ENCODE assay signal across 9 cellular contexts in genomic region chr4:106898621-106899230, GRCh38.
DNase-seq lines count a peak whose midpoint lies in the region; ATAC-seq and TF ChIP-seq lines count a peak whose summit lies in the region.
"Had no signal": no experiment of that assay in that cellular context is flagged by ENCODE, and none has a peak within 500 bp of the region (broad histone marks: within the 10 kb centered on the region; RNA-seq: fewer than 3 reads in every experiment).

No MANE protein-coding gene starts in this region.

- peak; percentile 88 for TF ChIP-seq CTCF in epithelial cell of proximal tubule (conservative IDR thresholded peaks at IDR 0.05; ENCODE audit: low read depth, low read length)

- ATAC-seq in GM19043 (IDR thresholded peaks at IDR 0.05; ENCODE audit: low read depth, unreplicated experiment) (peak; percentile 93), HG03442 (IDR thresholded peaks at IDR 0.05; ENCODE audit: unreplicated experiment) (peak; percentile 80)

- H4K8ac ChIP-seq in trophoblast cell (ENCODE audit: low read depth, low read length): no peak overlapping the region

- no peak overlapping the region for H2AK5ac ChIP-seq in trophoblast cell (ENCODE audit: low read length)

- H3K9ac ChIP-seq in trophoblast cell (ENCODE audit: low read length): no peak overlapping the region
- H3K9ac ChIP-seq: BLaER1 treated with 17β-estradiol and CSF1 and Interleukin-3, amounts not matched to agents 10 nM and 100 nM had no signal

- no peak overlapping the region for H2BK5ac ChIP-seq in trophoblast cell (ENCODE audit: low read depth, low read length, poor library complexity)

- H2BK120ac ChIP-seq in trophoblast cell (ENCODE audit: insufficient read depth, low read length, poor library complexity): no peak overlapping the region

- H3K14ac ChIP-seq in trophoblast cell (ENCODE audit: low read length): no peak overlapping the region

- H4K91ac ChIP-seq in trophoblast cell (ENCODE audit: low read depth, low read length): no peak overlapping the region

- H4K12ac ChIP-seq in trophoblast cell (ENCODE audit: low read depth, low read length): no peak overlapping the region

- no peak overlapping the region for H3K4ac ChIP-seq in trophoblast cell (ENCODE audit: low read depth, low read length)

- H3K79me2 ChIP-seq in trophoblast cell (ENCODE audit: control insufficient read depth, insufficient read depth, low read length, poor library complexity): no peaks in the 10 kb centered on the region

- H2AFZ ChIP-seq in trophoblast cell (ENCODE audit: insufficient read depth, low read length, poor library complexity): no peak overlapping the region

- H3K27ac ChIP-seq in trophoblast cell (ENCODE audit: low read depth, low read length): no peak overlapping the region
- no peak overlapping the region for H3K27ac ChIP-seq in effector memory CD4-positive, alpha-beta T cell (ENCODE audit: insufficient read depth, low read length, poor library complexity, severe bottlenecking)
- H3K27ac ChIP-seq: BLaER1 treated with 17β-estradiol and CSF1 and Interleukin-3, amounts not matched to agents 10 nM and 100 nM had no signal

- H2BK12ac ChIP-seq in trophoblast cell (ENCODE audit: low read length): no peak overlapping the region

- no peaks in the 10 kb centered on the region for H3K79me1 ChIP-seq in trophoblast cell (ENCODE audit: low read length)

- no peaks in the 10 kb centered on the region for H3K36me3 ChIP-seq in trophoblast cell (ENCODE audit: control insufficient read depth in 1 of 2, insufficient read depth in 2 of 2, low read length in 2 of 2)
- no peaks in the 10 kb centered on the region for H3K36me3 ChIP-seq in effector memory CD4-positive, alpha-beta T cell (ENCODE audit: control insufficient read depth, insufficient read depth, low read length)
- H3K36me3 ChIP-seq: BLaER1 treated with 17β-estradiol and CSF1 and Interleukin-3, amounts not matched to agents 10 nM and 100 nM had no signal

- no peaks in the 10 kb centered on the region for H3K27me3 ChIP-seq in trophoblast cell (ENCODE audit: insufficient read depth, low read length)
- no peaks in the 10 kb centered on the region for H3K27me3 ChIP-seq in effector memory CD4-positive, alpha-beta T cell (replicated peaks; ENCODE audit: control insufficient read depth, insufficient read depth, low read length, poor library complexity, severe bottlenecking)
- H3K27me3 ChIP-seq: BLaER1 treated with 17β-estradiol and CSF1 and Interleukin-3, amounts not matched to agents 10 nM and 100 nM had no signal

- H3K23ac ChIP-seq in trophoblast cell (ENCODE audit: low read length): no peak overlapping the region

- DNase-seq in NCI-H1417 (lab: John Stamatoyannopoulos, UW): peak; percentile 8 to 73 (median 39)
- DNase-seq in NCI-H1417 treated with DMSO at 0.1 percent for 48 hours (lab: John Stamatoyannopoulos, UW): no peak
- peak; percentile 41 for DNase-seq in RPMI7951 (ENCODE audit: low read depth)
- DNase-seq in epithelial cell of proximal tubule (ENCODE audit: low read depth): peak; percentile 18
- peak; percentile 35 to 82 for DNase-seq in trophoblast cell
- no peak for DNase-seq in effector memory CD4-positive, alpha-beta T cell

- H3K18ac ChIP-seq in trophoblast cell (ENCODE audit: low read length): no peak overlapping the region

- H3K9me3 ChIP-seq in trophoblast cell (ENCODE audit: insufficient read depth, low read depth, low read length): no peaks in the 10 kb centered on the region
- H3K9me3 ChIP-seq in effector memory CD4-positive, alpha-beta T cell (ENCODE audit: control insufficient read depth, low read length): no peaks in the 10 kb centered on the region
- H3K9me3 ChIP-seq: BLaER1 treated with 17β-estradiol and CSF1 and Interleukin-3, amounts not matched to agents 10 nM and 100 nM had no signal

- H3K4me3 ChIP-seq in epithelial cell of proximal tubule (ENCODE audit: low read depth, low read length) (no peak overlapping the region), trophoblast cell (ENCODE audit: low read depth, low read length) (no peak overlapping the region)
- no peak overlapping the region for H3K4me3 ChIP-seq in effector memory CD4-positive, alpha-beta T cell (ENCODE audit: insufficient read depth, low read depth, low read length, poor library complexity, severe bottlenecking)
- H3K4me3 ChIP-seq: BLaER1 treated with 17β-estradiol and CSF1 and Interleukin-3, amounts not matched to agents 10 nM and 100 nM had no signal

- H3K4me2 ChIP-seq in trophoblast cell (ENCODE audit: low read length): no peak overlapping the region
- H3K4me2 ChIP-seq: BLaER1 treated with 17β-estradiol and CSF1 and Interleukin-3, amounts not matched to agents 10 nM and 100 nM had no signal

- H3K4me1 ChIP-seq in trophoblast cell (ENCODE audit: control insufficient read depth in 1 of 2, insufficient read depth in 2 of 2, low read length in 2 of 2): no peaks in the 10 kb centered on the region
- no peaks in the 10 kb centered on the region for H3K4me1 ChIP-seq in effector memory CD4-positive, alpha-beta T cell (ENCODE audit: control insufficient read depth, insufficient read depth, low read length, poor library complexity, severe bottlenecking)
- H3K4me1 ChIP-seq: BLaER1 treated with 17β-estradiol and CSF1 and Interleukin-3, amounts not matched to agents 10 nM and 100 nM had no signal

- no CpG with 5 or more reads among the region's 4 CpGs for WGBS in trophoblast cell (ENCODE audit: extremely low coverage, insufficient coverage, insufficient read length)

Comparison
In these comparisons a context has a peak if more than half of its experiments do, and no peak if none do; other contexts are left out.
1. DNase-seq: peak in NCI-H1417 (3 of 3), RPMI7951 (single experiment), epithelial cell of proximal tubule (single experiment) and trophoblast cell (2 of 2); none in NCI-H1417 treated with DMSO at 0.1 percent for 48 hours (single experiment) and effector memory CD4-positive, alpha-beta T cell (0 of 3).